26 cellular contexts compared by ENCODE assay signal in genomic region chr20:61217848-61218247, GRCh38. TPM values are rescaled to one million over a fixed set of nuclear protein-coding genes. Genes with fewer than 3 reads are reported as not detected.
"Had no signal": no experiment of that assay in that cellular context is flagged by ENCODE, and none has a peak within 500 bp of the region (broad histone marks: within the 10 kb centered on the region; RNA-seq: fewer than 3 reads in every experiment).

No MANE protein-coding gene starts in this region.

- H3K27me3 ChIP-seq: colonic mucosa had no signal

- H3K4me3 ChIP-seq: colonic mucosa, esophagus squamous epithelium, gastroesophageal sphincter, heart left ventricle, hepatocyte, lower lobe of right lung had no signal

- FAIRE-seq: endometrium, frontal cortex, kidney had no signal

- H3K27ac ChIP-seq: colonic mucosa, epithelial cell of prostate, esophagus squamous epithelium, gastroesophageal sphincter, heart left ventricle, hepatocyte, lower lobe of right lung had no signal

- H2AFZ ChIP-seq: hepatocyte had no signal

- H3K36me3 ChIP-seq: colonic mucosa, esophagus squamous epithelium, gastroesophageal sphincter, heart left ventricle, lower lobe of right lung had no signal

- H3K4me1 Mint-ChIP-seq: endodermal cell, immature natural killer cell, memory B cell had no signal

- H3K36me3 Mint-ChIP-seq: immature natural killer cell, memory B cell had no signal

- H3K4me3 Mint-ChIP-seq: dendritic cell treated with granulocyte-macrophage colony-stimulating factor and Interleukin-4, amounts not matched to agents 40 ng/mL and 50 ng/mL, for 4 days; effector memory CD8-positive, alpha-beta T cell; endodermal cell; immature natural killer cell; memory B cell had no signal

- H3K4me2 ChIP-seq: hepatocyte had no signal

- ATAC-seq: effector memory CD8-positive, alpha-beta T cell; esophagus mucosa; gastroesophageal sphincter; heart left ventricle; left colon; left lobe of liver; left ventricle myocardium superior; lower lobe of right lung had no signal

- H3K9me3 Mint-ChIP-seq: dendritic cell treated with granulocyte-macrophage colony-stimulating factor and Interleukin-4, amounts not matched to agents 40 ng/mL and 50 ng/mL, for 4 days; immature natural killer cell had no signal

- DNase-seq: colonic mucosa; cortex of kidney; effector CD8-positive, alpha-beta T cell; effector memory CD8-positive, alpha-beta T cell; endodermal cell; esophagus squamous epithelium; heart left ventricle; hypothalamus; immature natural killer cell; islet precursor cell; kidney; kidney glomerular epithelial cell; left colon; left ventricle myocardium superior; lower lobe of right lung; mesendoderm; midbrain had no signal

- H3K9me3 ChIP-seq: colonic mucosa, esophagus squamous epithelium, gastroesophageal sphincter, heart left ventricle, lower lobe of right lung had no signal

- H3K27ac Mint-ChIP-seq: dendritic cell treated with granulocyte-macrophage colony-stimulating factor and Interleukin-4, amounts not matched to agents 40 ng/mL and 50 ng/mL, for 4 days; effector memory CD8-positive, alpha-beta T cell; endodermal cell; immature natural killer cell; memory B cell had no signal

- H3K4me1 ChIP-seq: colonic mucosa, esophagus squamous epithelium, gastroesophageal sphincter, heart left ventricle, lower lobe of right lung had no signal

- H3K27me3 Mint-ChIP-seq: dendritic cell treated with granulocyte-macrophage colony-stimulating factor and Interleukin-4, amounts not matched to agents 40 ng/mL and 50 ng/mL, for 4 days; memory B cell had no signal

- H3K79me2 ChIP-seq: hepatocyte had no signal

RNA-seq across cellular contexts. Expression of gene CDH4, which starts 34.2 kb away (rescaled TPM):
- total RNA-seq: esophagus mucosa, left lobe of liver, left ventricle myocardium superior had no signal
- polyA plus RNA-seq: immature natural killer cell had no signal
